Comparison of ENCODE assay signal across 8 cellular contexts in genomic region chr9:123349691-123350480, GRCh38. TPM values are rescaled to one million over a fixed set of nuclear protein-coding genes. Genes with fewer than 3 reads are reported as not detected.
DNase-seq lines count a peak whose midpoint lies in the region; ATAC-seq and TF ChIP-seq lines count a peak whose summit lies in the region.

No MANE protein-coding gene starts in this region.

- no peak for TF ChIP-seq EP300 in upper lobe of left lung (IDR thresholded peaks at IDR 0.05)

- no peak overlapping the region for H3K9ac ChIP-seq in fibroblast of lung (ENCODE audit: insufficient read depth, low read length)

- TF ChIP-seq POLR2A in upper lobe of left lung (IDR thresholded peaks at IDR 0.05): no peak

- H3F3A ChIP-seq in PC-9 (ENCODE audit: insufficient read depth, low read depth): peaks cover 8% of the 10 kb centered on the region

- POLR2A ChIA-PET in PC-9 (lab: Charles Lee; ENCODE audit: unreplicated experiment): interaction anchor here (0.6 kb wide), 2 partner anchors 120 to 438 kb away, joined by 3 to 6 read pairs; no protein-coding TSS in a partner anchor

- TF ChIP-seq CTCF in PC-9 (conservative IDR thresholded peaks at IDR 0.05): peak; percentile 96
- TF ChIP-seq CTCF in fibroblast of lung (conservative IDR thresholded peaks at IDR 0.05 in 1 of 2, IDR thresholded peaks at IDR 0.05 in 1 of 2; ENCODE audit: low read depth in 1 of 2, low read length in 2 of 2): peak; percentile 94 to 97
- peak; percentile 77 to 92 (median 90) for TF ChIP-seq CTCF in upper lobe of left lung (IDR thresholded peaks at IDR 0.05)

- BruUV-seq in PC-9 (replicated peaks; lab: Mats Ljungman, UMichigan): no TSS peak

- peak overlapping the region; percentile 32; the same call in 1 of the 2 replicates for H3K4me2 ChIP-seq in PC-9
- H3K4me2 ChIP-seq in fibroblast of lung (ENCODE audit: extremely low read depth, insufficient read depth, low read length): no peak overlapping the region

- WGBS in upper lobe of left lung, 2 donors: 24 to 40% methylated on average over 6 to 16 of the region's 16 CpGs

- H3K4me1 ChIP-seq in PC-9 (replicated peaks; ENCODE audit: insufficient read depth) (no peaks in the 10 kb centered on the region), fibroblast of lung (ENCODE audit: control insufficient read depth, extremely low read depth, insufficient read depth, low read length) (no peaks in the 10 kb centered on the region), upper lobe of left lung (peaks cover 0 to 13% (median 4%) of the 10 kb centered on the region in 4 donors)

- H3K9me2 ChIP-seq in PC-9 (ENCODE audit: insufficient read depth): no peaks in the 10 kb centered on the region

- H3K27ac ChIP-seq in PC-9: no peak overlapping the region
- no peak overlapping the region for H3K27ac ChIP-seq in fibroblast of lung (ENCODE audit: insufficient read depth, low read length)
- no peak overlapping the region for H3K27ac ChIP-seq in upper lobe of left lung

- CTCF ChIA-PET in PC-9 (lab: Charles Lee): interaction anchor here (0.5 to 1.0 kb wide), 6 partner anchors 22 to 269 kb away, joined by 3 to 5 read pairs (median 4); no protein-coding TSS in a partner anchor

- peak; percentile 55 for DNase-seq in ACHN
- peak in 49 of 76 experiments; percentile 11 to 76 (median 45) for DNase-seq in HUDEP-2 (lab: John Stamatoyannopoulos, UW; ENCODE audit: unreplicated experiment in 76 of 76)
- peak in 1 of 2 experiments; percentile 62 for DNase-seq in PC-9
- DNase-seq in activated T-cell treated with anti-CD3 and anti-CD28 coated beads, Interleukin-2, amount 50 U/mL, for 1 hour: peak; percentile 63
- DNase-seq in fibroblast of lung (ENCODE audit: low read depth in 2 of 2): peak; percentile 28 to 47
- peak; percentile 56 for DNase-seq in occipital lobe (lab: John Stamatoyannopoulos, UW)
- peak in 1 of 2 donors; percentile 35 for DNase-seq in upper lobe of left lung

- H3K9me3 ChIP-seq in PC-9 (ENCODE audit: insufficient read depth, low read depth) (no peaks in the 10 kb centered on the region), fibroblast of lung (ENCODE audit: control insufficient read depth, insufficient read depth, low read depth, low read length) (no peaks in the 10 kb centered on the region), upper lobe of left lung (no peaks in the 10 kb centered on the region)

- H3K27me3 ChIP-seq in PC-9 (ENCODE audit: insufficient read depth, low read depth) (peaks cover 25% of the 10 kb centered on the region; the same call in 1 of the 2 replicates), fibroblast of lung (ENCODE audit: control insufficient read depth, insufficient read depth, low read length) (no peaks in the 10 kb centered on the region), upper lobe of left lung (no peaks in the 10 kb centered on the region)

- intact Hi-C loops in PC-9 (cut with micrococcal nuclease; ENCODE audit: unreplicated experiment): loop anchor here (1.0 to 10.0 kb wide), 5 partner anchors 248 to 1223 kb away; partner anchors contain the start of gene PDCL

- H3K79me2 ChIP-seq in PC-9 (ENCODE audit: low read depth) (no peaks in the 10 kb centered on the region), fibroblast of lung (ENCODE audit: control insufficient read depth, insufficient read depth, low read length) (no peaks in the 10 kb centered on the region)

- in situ Hi-C loops in ACHN (cut with HindIII; ENCODE audit: low pct_ligation_motif_present, low pct_unique_long_range_greater_than_20kb, low sequenced_read_pairs): no loop called here

- H4K20me1 ChIP-seq in PC-9 (ENCODE audit: insufficient read depth): no peaks in the 10 kb centered on the region
- no peaks in the 10 kb centered on the region for H4K20me1 ChIP-seq in fibroblast of lung (ENCODE audit: control insufficient read depth, extremely low read depth, insufficient read depth, low read length)

- H2AFZ ChIP-seq in PC-9 (no peak overlapping the region), fibroblast of lung (ENCODE audit: low read length) (no peak overlapping the region)

- H3K36me3 ChIP-seq in PC-9 (ENCODE audit: low read depth) (no peaks in the 10 kb centered on the region), fibroblast of lung (ENCODE audit: control insufficient read depth, insufficient read depth, low read length) (no peaks in the 10 kb centered on the region), upper lobe of left lung (no peaks in the 10 kb centered on the region)

- ATAC-seq in GM18502 (IDR thresholded peaks at IDR 0.05; ENCODE audit: poor library complexity, unreplicated experiment) (peak; percentile 65), upper lobe of left lung (ENCODE audit: low FRiP score in 2 of 2) (peak; percentile 76 to 84)

- H3K4me3 ChIP-seq in PC-9 (no peak overlapping the region), fibroblast of lung (replicated peaks in 1 of 4; ENCODE audit: control extremely low read depth in 1 of 4, insufficient read depth in 1 of 4, low read depth in 3 of 4, low read length in 4 of 4) (no peak overlapping the region), upper lobe of left lung (no peak overlapping the region)

RNA-seq across cellular contexts. Expression of gene CRB2, which starts 6.1 kb away (rescaled TPM):
- total RNA-seq in PC-9 (2021): not detected in 2 replicates
- under 0.01 TPM in 1 of 2 replicates, not detected in the other for total RNA-seq in fibroblast of lung
- not detected in 2 replicates for polyA plus RNA-seq in fibroblast of lung
- polyA plus RNA-seq in fibroblast of lung (2012): not detected in 2 replicates
- 0.56 TPM in 1 of 2 replicates, not detected in the other for polyA minus RNA-seq in fibroblast of lung (ENCODE audit: low replicate concordance)
- 5.3 TPM for total RNA-seq in occipital lobe
- total RNA-seq in upper lobe of left lung: under 1 TPM in 2 of 6 donors, not detected in 4; 0.13 to 0.23 TPM
